11 cellular contexts compared by ENCODE assay signal in the genomic region with DNA sequence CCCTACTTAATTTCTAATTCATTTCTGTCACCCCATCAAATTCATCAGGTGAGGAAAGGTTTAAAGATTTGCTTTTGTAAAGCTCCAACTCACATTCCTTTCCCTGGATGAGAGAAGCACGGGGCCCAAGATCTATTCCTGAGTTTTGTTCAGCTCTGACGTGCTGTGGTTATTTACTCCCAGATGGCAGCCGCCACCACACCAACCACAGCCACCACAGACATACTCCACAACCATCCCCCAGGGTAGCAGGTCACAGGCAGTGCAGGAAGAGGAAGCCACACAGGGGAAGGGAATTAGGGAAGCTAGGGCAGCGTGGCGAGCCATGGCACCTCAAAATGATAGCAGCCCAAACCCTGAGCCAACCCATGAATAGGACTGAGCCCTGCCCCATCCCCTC.
DNase-seq lines count a peak whose midpoint lies in the region; ATAC-seq, FAIRE-seq and TF ChIP-seq lines count a peak whose summit lies in the region.
"Had no signal": no experiment of that assay in that cellular context is flagged by ENCODE, and none has a peak within 500 bp of the region (broad histone marks: within the 10 kb centered on the region; RNA-seq: fewer than 3 reads in every experiment).

No MANE protein-coding gene starts in this region.

- no peaks in the 10 kb centered on the region for H3K79me2 ChIP-seq in astrocyte (ENCODE audit: insufficient read depth, low read length)

- no peak for FAIRE-seq in astrocyte (lab: Jason Lieb, UNC)

- peaks cover 100% of the 10 kb centered on the region for H4K20me1 ChIP-seq in BLaER1
- no peaks in the 10 kb centered on the region for H4K20me1 ChIP-seq in astrocyte (ENCODE audit: insufficient read depth, low read length)

- H3K4me2 ChIP-seq in BLaER1 (peak overlapping the region; percentile 20), astrocyte (ENCODE audit: low read length) (peak overlapping the region; percentile 62)

- H3K9ac ChIP-seq in BLaER1 (no peak overlapping the region), astrocyte (ENCODE audit: low read length) (no peak overlapping the region)

- DNase-seq in M059J (ENCODE audit: low read depth) (peak; percentile 88), astrocyte (ENCODE audit: low read depth) (peak; percentile 74), mucosa of descending colon (peak in 1 of 3 donors; percentile 21), HuH-7.5 (ENCODE audit: low spot score) (no peak)
- DNase-seq: activated T-cell treated with anti-CD3 and anti-CD28 coated beads, Interleukin-2, amount 50 U/mL, for 4 hours; Calu3; SHP77 had no signal

- peaks cover 100% of the 10 kb centered on the region for H3K27me3 ChIP-seq in BLaER1
- peaks cover 22% of the 10 kb centered on the region for H3K27me3 ChIP-seq in astrocyte (ENCODE audit: insufficient read depth, low read length)

- H3K27ac Mint-ChIP-seq in astrocyte (ENCODE audit: unreplicated experiment), result peak overlapping the region; percentile 44

- peaks cover 5% of the 10 kb centered on the region; the same call in 1 of the 2 replicates for H3K9me3 ChIP-seq in BLaER1
- H3K9me3 ChIP-seq in astrocyte (ENCODE audit: insufficient read depth, low read depth, low read length), result no peaks in the 10 kb centered on the region
- H3K9me3 ChIP-seq in mucosa of descending colon, result no peaks in the 10 kb centered on the region

- TF ChIP-seq CTCF in astrocyte (IDR thresholded peaks at IDR 0.05; ENCODE audit: insufficient read depth, low read depth, low read length) (no peak), mucosa of descending colon (IDR thresholded peaks at IDR 0.05) (no peak)

- intact Hi-C loops in mucosa of descending colon (cut with DNase I, micrococcal nuclease), result no loop called here

- H3K36me3 Mint-ChIP-seq in astrocyte (ENCODE audit: low read depth, unreplicated experiment), result peaks cover 2% of the 10 kb centered on the region

- no peak overlapping the region for H2AFZ ChIP-seq in astrocyte (ENCODE audit: low read depth, low read length)

- ATAC-seq in mucosa of descending colon (peak; percentile 29), HG03095 (IDR thresholded peaks at IDR 0.05; ENCODE audit: unreplicated experiment) (no peak), GM18511 (IDR thresholded peaks at IDR 0.05; ENCODE audit: unreplicated experiment) (no peak)
- no peak for ATAC-seq in activated CD4-positive, CD25-positive, alpha-beta regulatory T cell treated with anti-CD3 and anti-CD28 coated beads, Interleukin-2, amount 50 U/mL, for 24 hours
- ATAC-seq: activated T-cell treated with anti-CD3 and anti-CD28 coated beads, Interleukin-2, amount 50 U/mL, for 4 hours had no signal

- H3K4me1 ChIP-seq in BLaER1, result peaks cover 13% of the 10 kb centered on the region
- H3K4me1 ChIP-seq in astrocyte (ENCODE audit: insufficient read depth, low read length), result peaks cover 18% of the 10 kb centered on the region
- no peaks in the 10 kb centered on the region for H3K4me1 ChIP-seq in mucosa of descending colon (ENCODE audit: low read depth)

- H3K9me3 Mint-ChIP-seq in astrocyte (ENCODE audit: unreplicated experiment), result no peaks in the 10 kb centered on the region
- H3K9me3 Mint-ChIP-seq: activated T-cell treated with anti-CD3 and anti-CD28 coated beads, Interleukin-2, amount 50 U/mL, for 4 hours had no signal

- H3K36me3 ChIP-seq in BLaER1, result no peaks in the 10 kb centered on the region
- H3K36me3 ChIP-seq in astrocyte (ENCODE audit: insufficient read depth, low read length), result no peaks in the 10 kb centered on the region
- no peaks in the 10 kb centered on the region for H3K36me3 ChIP-seq in mucosa of descending colon (ENCODE audit: low read depth)

- H3K4me1 Mint-ChIP-seq in astrocyte (ENCODE audit: low read depth, unreplicated experiment), result peaks cover 22% of the 10 kb centered on the region

- no peak overlapping the region for H3K4me3 ChIP-seq in BLaER1
- no peak overlapping the region for H3K4me3 ChIP-seq in astrocyte (ENCODE audit: insufficient read depth, low read depth, low read length)
- H3K4me3 ChIP-seq in mucosa of descending colon, result no peak overlapping the region

- peaks cover 61% of the 10 kb centered on the region for H3K27me3 Mint-ChIP-seq in astrocyte (ENCODE audit: low read depth, unreplicated experiment)

- H3K4me3 Mint-ChIP-seq in astrocyte (ENCODE audit: unreplicated experiment), result no peak overlapping the region
- H3K4me3 Mint-ChIP-seq: activated T-cell treated with anti-CD3 and anti-CD28 coated beads, Interleukin-2, amount 50 U/mL, for 4 hours had no signal

- H3K27ac ChIP-seq in BLaER1, result no peak overlapping the region
- H3K27ac ChIP-seq in astrocyte (ENCODE audit: low read depth, low read length), result no peak overlapping the region
